ENCODE assay signal across 19 cellular contexts in the genomic region with DNA sequence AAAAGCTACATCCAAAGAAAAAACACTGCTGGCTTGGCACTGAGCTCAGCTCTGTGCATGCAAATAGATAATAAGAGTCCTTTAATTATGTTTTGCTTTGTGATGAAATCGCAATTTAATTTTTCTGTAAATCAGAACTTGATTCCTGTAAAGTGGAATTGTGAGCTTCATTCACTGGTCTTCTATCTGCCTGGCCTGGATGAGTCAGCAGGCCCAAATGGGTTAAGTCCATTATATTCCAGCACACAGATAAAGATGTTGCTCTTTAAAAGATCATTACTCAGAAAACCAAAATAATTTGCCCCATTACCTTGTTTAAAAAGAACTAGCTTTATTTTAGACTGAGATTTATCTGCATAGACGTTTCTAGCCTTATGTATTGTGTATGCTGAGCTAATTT.
DNase-seq lines count a peak whose midpoint lies in the region; ATAC-seq and TF ChIP-seq lines count a peak whose summit lies in the region.
"Had no signal": no experiment of that assay in that cellular context is flagged by ENCODE, and none has a peak within 500 bp of the region (broad histone marks: within the 10 kb centered on the region; RNA-seq: fewer than 3 reads in every experiment).

No MANE protein-coding gene starts in this region.

- peaks cover 21% of the 10 kb centered on the region for H3K4me1 ChIP-seq in BLaER1
- peaks cover 0 to 26% of the 10 kb centered on the region in 2 donors for H3K4me1 ChIP-seq in ascending aorta
- peaks cover 15 to 17% of the 10 kb centered on the region in 2 donors for H3K4me1 ChIP-seq in neuronal stem cell (ENCODE audit: control insufficient read depth in 2 of 2, insufficient read depth in 1 of 2, low read depth in 1 of 2, low read length in 2 of 2)

- no peak for ATAC-seq in HG02870 (IDR thresholded peaks at IDR 0.05; ENCODE audit: unreplicated experiment)

- H3K79me1 ChIP-seq in neuronal stem cell (ENCODE audit: low read depth, low read length) = no peaks in the 10 kb centered on the region

- peak overlapping the region; percentile 73 for H2AFZ ChIP-seq in neuronal stem cell (ENCODE audit: low read length)
- H2AFZ ChIP-seq: PC-9 had no signal

- H3K9me3 ChIP-seq in BLaER1 = no peaks in the 10 kb centered on the region
- no peaks in the 10 kb centered on the region for H3K9me3 ChIP-seq in ascending aorta
- no peaks in the 10 kb centered on the region for H3K9me3 ChIP-seq in neuronal stem cell (replicated peaks in 1 of 2; ENCODE audit: control insufficient read depth in 2 of 2, insufficient read depth in 1 of 2, low read depth in 1 of 2, low read length in 2 of 2)

- H4K20me1 ChIP-seq in BLaER1 = no peaks in the 10 kb centered on the region

- H2BK15ac ChIP-seq in neuronal stem cell (ENCODE audit: low read length) = no peak overlapping the region

- peak overlapping the region; percentile 85 for H3K4me2 ChIP-seq in BLaER1
- H3K4me2 ChIP-seq in neuronal stem cell (ENCODE audit: insufficient read depth, low read length, poor library complexity, severe bottlenecking) = no peak overlapping the region
- H3K4me2 ChIP-seq: PC-9 had no signal

- H2BK5ac ChIP-seq in neuronal stem cell (ENCODE audit: low read length) = no peak overlapping the region

- intact Hi-C loops in ascending aorta (cut with DNase I) = no loop called here

- no peak overlapping the region for H3K18ac ChIP-seq in neuronal stem cell (ENCODE audit: low read length)

- H3K36me3 ChIP-seq in BLaER1 = no peaks in the 10 kb centered on the region
- no peaks in the 10 kb centered on the region for H3K36me3 ChIP-seq in ascending aorta
- H3K36me3 ChIP-seq in neuronal stem cell (replicated peaks in 1 of 2; ENCODE audit: control insufficient read depth in 2 of 2, insufficient read depth in 2 of 2, low read length in 2 of 2) = no peaks in the 10 kb centered on the region

- H3K4ac ChIP-seq in neuronal stem cell (ENCODE audit: low read length) = no peak overlapping the region

- H3K4me3 ChIP-seq in BLaER1 (no peak overlapping the region), ascending aorta (no peak overlapping the region), neuronal stem cell (ENCODE audit: low read length in 2 of 2) (no peak overlapping the region)
- H3K4me3 ChIP-seq: PC-9 had no signal

- H3K27ac ChIP-seq in BLaER1 (no peak overlapping the region; the same call in 1 of the 2 replicates), ascending aorta (peak overlapping the region; percentile 26 to 73), neuronal stem cell (replicated peaks; ENCODE audit: low read length) (no peak overlapping the region)
- H3K27ac ChIP-seq: PC-9, RWPE1 had no signal

- no CpG with 5 or more reads among the region's 2 CpGs for WGBS in neuronal stem cell (ENCODE audit: extremely low coverage in 2 of 2, insufficient read length in 2 of 2, insufficient replicate concordance in 1 of 2), 2 donors

- no peak overlapping the region for H3K23ac ChIP-seq in neuronal stem cell (ENCODE audit: low read depth, low read length, poor library complexity)

- H2BK120ac ChIP-seq in neuronal stem cell (ENCODE audit: low read depth, low read length) = no peak overlapping the region

- H3K27me3 ChIP-seq in BLaER1 (no peaks in the 10 kb centered on the region), ascending aorta (no peaks in the 10 kb centered on the region), neuronal stem cell (ENCODE audit: control insufficient read depth in 3 of 3, insufficient read depth in 3 of 3, low read depth in 1 of 3, low read length in 3 of 3) (no peaks in the 10 kb centered on the region)

- no peak overlapping the region for H4K91ac ChIP-seq in neuronal stem cell (ENCODE audit: low read depth, low read length, poor library complexity)

- DNase-seq in Daoy (ENCODE audit: low read depth) = peak; percentile 17
- DNase-seq in ascending aorta (ENCODE audit: low spot score in 2 of 2) = no peak
- no peak for DNase-seq in neuronal stem cell (ENCODE audit: low spot score)
- DNase-seq in NCI-H2029 treated with DMSO at 0.1 percent for 48 hours (lab: John Stamatoyannopoulos, UW) = no peak
- DNase-seq in LoVo (ENCODE audit: low spot score) = no peak
- DNase-seq: ACHN, DMS 273 treated with DMSO at 0.1 percent for 48 hours, DND-41, GDM1, KG1, NCI-H1436 treated with DMSO at 0.1 percent for 48 hours, NCI-H2081 treated with DMSO at 0.1 percent for 48 hours, NCI-H510A, NCI-H82, PC-9, SIG-M5 had no signal

- TF ChIP-seq CTCF in ascending aorta (IDR thresholded peaks at IDR 0.05) = no peak

- no peak overlapping the region for H3K14ac ChIP-seq in neuronal stem cell (ENCODE audit: low read length)

- no peak overlapping the region for H4K8ac ChIP-seq in neuronal stem cell (ENCODE audit: low read depth, low read length)

- H2BK12ac ChIP-seq in neuronal stem cell (ENCODE audit: low read length) = no peak overlapping the region

- H3K9ac ChIP-seq in BLaER1 = no peak overlapping the region
- H3K9ac ChIP-seq in neuronal stem cell (ENCODE audit: low read depth, low read length, poor library complexity) = no peak overlapping the region

- H2AK5ac ChIP-seq in neuronal stem cell (ENCODE audit: low read depth, low read length) = no peak overlapping the region

Comparison
In these comparisons a context has a peak if more than half of its experiments do, and no peak if none do; other contexts are left out.
1. H3K27ac ChIP-seq: peak in ascending aorta (2 of 2); none in BLaER1 (single experiment) and neuronal stem cell (single experiment).